Comparison of ENCODE assay signal across 12 cellular contexts in the genomic region with DNA sequence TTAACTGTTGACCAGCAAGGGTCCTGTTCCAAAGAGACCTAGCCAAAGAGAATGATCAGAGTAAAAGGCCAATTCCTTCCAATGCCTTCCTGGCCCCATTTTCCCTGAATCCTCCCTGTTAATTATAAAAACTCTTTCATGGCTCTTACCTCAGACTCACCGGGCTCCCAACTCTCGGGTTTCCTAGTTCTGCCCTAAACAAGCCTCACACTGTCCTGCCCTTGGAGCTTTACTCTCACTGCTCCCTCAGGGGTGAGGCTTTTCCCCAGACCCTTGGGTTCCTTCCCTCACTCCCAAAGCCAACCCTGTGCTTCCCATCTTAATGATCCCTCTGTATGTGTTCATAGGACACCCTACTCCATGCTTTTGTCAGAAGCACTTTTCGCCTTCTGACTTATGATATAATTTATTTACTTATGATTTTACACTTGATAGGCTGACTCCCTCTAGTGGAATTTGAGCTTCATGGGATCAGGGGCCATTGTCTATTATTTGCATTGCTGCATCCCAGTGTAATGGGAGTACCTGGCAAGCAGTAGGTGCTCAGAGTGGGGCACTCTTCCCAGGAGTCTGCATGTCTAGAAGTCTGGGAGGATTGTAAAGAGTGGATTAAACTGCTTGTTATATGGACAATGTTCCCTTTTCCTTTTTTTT. TPM values are rescaled to one million over a fixed set of nuclear protein-coding genes. Genes with fewer than 3 reads are reported as not detected.
A peak's percentile ranks its signal among the peaks of the same experiment; 100 is the strongest.
DNase-seq lines count a peak whose midpoint lies in the region; ATAC-seq, FAIRE-seq and TF ChIP-seq lines count a peak whose summit lies in the region.
"Had no signal": no experiment of that assay in that cellular context is flagged by ENCODE, and none has a peak within 500 bp of the region (broad histone marks: within the 10 kb centered on the region; RNA-seq: fewer than 3 reads in every experiment).

No MANE protein-coding gene starts in this region.

- no peak overlapping the region for H2AFZ ChIP-seq in K562 (ENCODE audit: low read depth, low read length)

- no peaks in the 10 kb centered on the region for H3K9me1 ChIP-seq in K562 (ENCODE audit: control insufficient read depth, insufficient read depth, low read length)

- H3K79me2 ChIP-seq in K562 (ENCODE audit: control insufficient read depth, insufficient read depth, low read length) = no peaks in the 10 kb centered on the region

- CTCF ChIA-PET in K562 (lab: Yijun Ruan, JAX; ENCODE audit: low intra/inter-chr PET ratio) = no interaction called here

- no peak overlapping the region for H3K27ac ChIP-seq in C4-2B
- no peak overlapping the region for H3K27ac ChIP-seq in K562 (ENCODE audit: extremely low read depth, low read depth, low read length)
- no peak overlapping the region for H3K27ac ChIP-seq in left lung

- H4K20me1 ChIP-seq in K562 (replicated peaks; ENCODE audit: control insufficient read depth, insufficient read depth, low read length) = no peaks in the 10 kb centered on the region

- DNase-seq in K562 (ENCODE audit: extremely low read depth in 1 of 4, low spot score in 3 of 4) (peak in 1 of 4 experiments; percentile 14), left lung (no peak), NCI-H2029 (lab: John Stamatoyannopoulos, UW) (no peak), NCI-H526 (lab: John Stamatoyannopoulos, UW) (no peak), NCI-H2081 (lab: John Stamatoyannopoulos, UW) (no peak)
- DNase-seq: COR-L47, NCI-H2081 treated with DMSO at 0.1 percent for 48 hours, SW 1271 had no signal

- in situ Hi-C loops in K562 (cut with MboI) = no loop called here

- POLR2A ChIA-PET in K562 (lab: Yijun Ruan, JAX) = no interaction called here

- H3K9me3 ChIP-seq in K562 (replicated peaks; ENCODE audit: control insufficient read depth, insufficient read depth, low read depth, low read length) (no peaks in the 10 kb centered on the region), left lung (no peaks in the 10 kb centered on the region)

- no peak for FAIRE-seq in K562 (lab: Jason Lieb, UNC)
- FAIRE-seq: colon had no signal

- BruUV-seq in K562 (replicated peaks; lab: Mats Ljungman, UMichigan) = no TSS peak

- TF ChIP-seq EP300 in K562 (IDR thresholded peaks at IDR 0.05; ENCODE audit: low read length) = no peak

- TF ChIP-seq RAD21 in K562 (CRISPR knock-in tag; conservative IDR thresholded peaks at IDR 0.05 in 1 of 2, IDR thresholded peaks at IDR 0.05 in 1 of 2) = no peak

- H3K27me3 ChIP-seq in K562 (ENCODE audit: control insufficient read depth in 2 of 2, insufficient read depth in 2 of 2, low read length in 2 of 2) (peaks cover 7 to 20% of the 10 kb centered on the region in 2 experiments; a peak in 4 of 5 replicates), left lung (peaks cover 0 to 4% of the 10 kb centered on the region in 2 donors)

- H3K36me3 ChIP-seq in K562 (ENCODE audit: control insufficient read depth, insufficient read depth, low read length) = no peaks in the 10 kb centered on the region
- no peaks in the 10 kb centered on the region for H3K36me3 ChIP-seq in left lung

- H3K4me3 ChIP-seq in K562 (no peak overlapping the region), left lung (no peak overlapping the region)

- ATAC-seq in K562 (peak; percentile 52; the same call in 1 of the 3 replicates), left lung (peak; percentile 50), GM21367 (IDR thresholded peaks at IDR 0.05; ENCODE audit: unreplicated experiment) (no peak)

- H3K4me1 ChIP-seq in K562 (replicated peaks in 1 of 2; ENCODE audit: control insufficient read depth in 2 of 2, insufficient read depth in 2 of 2, low read length in 2 of 2) (no peaks in the 10 kb centered on the region), left lung (no peaks in the 10 kb centered on the region)

- no peak overlapping the region for H3K9ac ChIP-seq in K562 (ENCODE audit: insufficient read depth in 1 of 2, low read depth in 2 of 2, low read length in 2 of 2)

- TF ChIP-seq CTCF in C4-2B (conservative IDR thresholded peaks at IDR 0.05) = peak; percentile 74
- TF ChIP-seq CTCF in LNCAP (IDR thresholded peaks at IDR 0.05) = peak; percentile 61
- peak; percentile 19 to 44 (median 39); a peak in 5 of 6 replicates for TF ChIP-seq CTCF in K562 (IDR thresholded peaks at IDR 0.05 in 2 of 3, conservative IDR thresholded peaks at IDR 0.05 in 1 of 3; ENCODE audit: insufficient read depth in 2 of 3, low read depth in 1 of 3, low read length in 3 of 3)
- TF ChIP-seq CTCF in left lung (IDR thresholded peaks at IDR 0.05) = peak in 1 of 2 donors; percentile 15

- H3K4me2 ChIP-seq in K562 (ENCODE audit: insufficient read depth, low read length) = no peak overlapping the region

- no peak for TF ChIP-seq POLR2A in K562 (conservative IDR thresholded peaks at IDR 0.05)

- WGBS in K562 (ENCODE audit: insufficient coverage, low coverage, missing lambda C conversion rate) = 0% methylated on average over 3 of the region's 3 CpGs

- intact Hi-C loops in K562 (cut with micrococcal nuclease) = no loop called here
- intact Hi-C loops in left lung (cut with DNase I) = no loop called here

TF ChIP-seq in K562, 482 proteins besides CTCF, POLR2A, EP300 and RAD21 (continues in another document):
- TF ChIP-seq NFYB (IDR thresholded peaks at IDR 0.05; ENCODE audit: extremely low read depth, insufficient read length) (no peak), FOXA3 (CRISPR knock-in tag; conservative IDR thresholded peaks at IDR 0.05 in 1 of 2, IDR thresholded peaks at IDR 0.05 in 1 of 2) (0 out of 4 replicates have a peak, but pooled peaks of 1 of the 2 experiments have one; percentile 41), NR1H2 (CRISPR knock-in tag; IDR thresholded peaks at IDR 0.05) (no peak), POLR2B (IDR thresholded peaks at IDR 0.05; ENCODE audit: low read depth, partially characterized antibody) (no peak), XRCC5 (IDR thresholded peaks at IDR 0.05; ENCODE audit: low read depth, low read length) (no peak)
- TF ChIP-seq, protein P1, sequence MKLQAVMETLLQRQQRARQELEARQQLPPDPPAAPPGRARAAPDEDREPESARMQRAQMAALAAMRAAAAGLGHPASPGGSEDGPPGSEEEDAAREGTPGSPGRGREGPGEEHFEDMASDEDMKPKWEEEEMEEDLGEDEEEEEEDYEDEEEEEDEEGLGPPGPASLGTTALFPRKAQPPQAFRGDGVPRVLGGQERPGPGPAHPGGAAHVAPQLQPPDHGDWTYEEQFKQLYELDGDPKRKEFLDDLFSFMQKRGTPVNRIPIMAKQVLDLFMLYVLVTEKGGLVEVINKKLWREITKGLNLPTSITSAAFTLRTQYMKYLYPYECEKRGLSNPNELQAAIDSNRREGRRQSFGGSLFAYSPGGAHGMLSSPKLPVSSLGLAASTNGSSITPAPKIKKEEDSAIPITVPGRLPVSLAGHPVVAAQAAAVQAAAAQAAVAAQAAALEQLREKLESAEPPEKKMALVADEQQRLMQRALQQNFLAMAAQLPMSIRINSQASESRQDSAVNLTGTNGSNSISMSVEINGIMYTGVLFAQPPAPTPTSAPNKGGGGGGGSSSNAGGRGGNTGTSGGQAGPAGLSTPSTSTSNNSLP (IDR thresholded peaks at IDR 0.05; ENCODE audit: borderline replicate concordance, low read depth, low read length) = peak; percentile 54; the same call in 1 of the 2 replicates
- TF ChIP-seq, protein P2, sequence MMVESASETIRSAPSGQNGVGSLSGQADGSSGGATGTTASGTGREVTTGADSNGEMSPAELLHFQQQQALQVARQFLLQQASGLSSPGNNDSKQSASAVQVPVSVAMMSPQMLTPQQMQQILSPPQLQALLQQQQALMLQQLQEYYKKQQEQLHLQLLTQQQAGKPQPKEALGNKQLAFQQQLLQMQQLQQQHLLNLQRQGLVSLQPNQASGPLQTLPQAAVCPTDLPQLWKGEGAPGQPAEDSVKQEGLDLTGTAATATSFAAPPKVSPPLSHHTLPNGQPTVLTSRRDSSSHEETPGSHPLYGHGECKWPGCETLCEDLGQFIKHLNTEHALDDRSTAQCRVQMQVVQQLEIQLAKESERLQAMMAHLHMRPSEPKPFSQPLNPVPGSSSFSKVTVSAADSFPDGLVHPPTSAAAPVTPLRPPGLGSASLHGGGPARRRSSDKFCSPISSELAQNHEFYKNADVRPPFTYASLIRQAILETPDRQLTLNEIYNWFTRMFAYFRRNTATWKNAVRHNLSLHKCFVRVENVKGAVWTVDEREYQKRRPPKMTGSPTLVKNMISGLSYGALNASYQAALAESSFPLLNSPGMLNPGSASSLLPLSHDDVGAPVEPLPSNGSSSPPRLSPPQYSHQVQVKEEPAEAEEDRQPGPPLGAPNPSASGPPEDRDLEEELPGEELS (CRISPR knock-in tag; IDR thresholded peaks at IDR 0.05; ENCODE audit: borderline replicate concordance) = no peak

RNA-seq across cellular contexts. Expression of a gene that starts 29.9 kb away (rescaled TPM):
- total RNA-seq in K562 (2011; cell fraction: chromatin; rRNA removed; ENCODE audit: low replicate concordance) = 48.7 and 154 TPM in 2 replicates
- 26.8 and 29.7 TPM in 2 replicates for total RNA-seq in K562 (2011; cell fraction: nucleolus; rRNA removed)
- total RNA-seq in K562 (2011; cell fraction: nucleoplasm; rRNA removed) = 81.7 and 129 TPM in 2 replicates
- 37.4 and 46.4 TPM in 2 replicates for total RNA-seq in K562 (2014; rRNA removed)
- 62.5 and 64.2 TPM in 2 replicates for total RNA-seq in K562 (2014; rRNA removed; fragmentation: Illumina TruSeq; extraction: Trizol)
- total RNA-seq in K562 (2015; rRNA removed; fragmentation: Illumina TruSeq; extraction: Trizol) = 56.6 and 58.0 TPM in 2 replicates
- 40.7 and 42.5 TPM in 2 replicates for total RNA-seq in K562 (2021)
- polyA plus RNA-seq in K562 (2011; rRNA removed) = 30.3 and 44.4 TPM in 2 replicates
- 4.6 and 11.4 TPM in 2 replicates for polyA plus RNA-seq in K562 (2011; cell fraction: cytosol; rRNA removed)
- polyA plus RNA-seq in K562 (2011; cell fraction: nucleus; rRNA removed) = 58.3 and 65.7 TPM in 2 replicates
- 21.5 and 38.5 TPM in 2 replicates for polyA plus RNA-seq in K562 (2012)
- 33.8 and 38.9 TPM in 2 replicates for polyA plus RNA-seq in K562 (2014; fragmentation: Illumina TruSeq; extraction: Trizol)
- 100 to 1,000 TPM; 106 to 108 TPM for polyA plus RNA-seq in K562 (2014; fragmentation: Nextera tagmentation; extraction: Ambion mirVana)
- 45.0 and 50.1 TPM in 2 replicates for polyA plus RNA-seq in K562 (2014; rRNA removed)
- polyA minus RNA-seq in K562 (2011; rRNA and poly(A)+ RNA removed) = 50.6 and 60.0 TPM in 2 replicates
- polyA minus RNA-seq in K562 (2011; cell fraction: cytosol; rRNA and poly(A)+ RNA removed) = 7.8 and 11.2 TPM in 2 replicates
- 74.2 and 90.4 TPM in 2 replicates for polyA minus RNA-seq in K562 (2011; cell fraction: nucleus; rRNA and poly(A)+ RNA removed)
- 10 to 100 TPM; 25.4 to 32.7 TPM for total RNA-seq in left lung
